2 cellular contexts compared by ENCODE assay signal in the genomic region with DNA sequence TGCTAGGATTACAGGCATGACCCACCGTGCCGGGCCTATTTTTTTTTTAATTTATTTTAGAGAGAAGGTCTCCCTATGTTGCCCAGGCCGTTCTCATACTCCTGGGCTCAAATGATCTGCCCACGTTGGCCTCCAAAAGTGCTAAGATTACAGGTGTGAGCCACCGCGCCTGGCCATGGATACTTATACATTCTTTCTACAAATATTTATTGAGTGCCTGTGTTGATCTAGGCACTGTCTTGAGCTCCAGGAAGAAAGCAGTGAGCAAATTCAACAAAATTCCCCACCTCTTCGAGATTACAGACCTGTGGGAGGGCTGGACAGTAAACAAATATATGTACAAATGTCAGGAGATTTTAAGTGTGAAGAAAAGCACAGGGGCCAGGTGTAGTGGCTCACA.
TF ChIP-seq lines count a peak whose summit lies in the region.

No MANE protein-coding gene starts in this region.

TF ChIP-seq in HepG2, 621 proteins besides CTCF, POLR2A, EP300 and RAD21 (continues in another document):
- no peak for TF ChIP-seq ZNF124 (CRISPR knock-in tag; IDR thresholded peaks at IDR 0.05)
- TF ChIP-seq HHEX (CRISPR knock-in tag; IDR thresholded peaks at IDR 0.05) = no peak
- TF ChIP-seq ZNF709 (CRISPR knock-in tag; IDR thresholded peaks at IDR 0.05) = no peak
- TF ChIP-seq, protein P1, sequence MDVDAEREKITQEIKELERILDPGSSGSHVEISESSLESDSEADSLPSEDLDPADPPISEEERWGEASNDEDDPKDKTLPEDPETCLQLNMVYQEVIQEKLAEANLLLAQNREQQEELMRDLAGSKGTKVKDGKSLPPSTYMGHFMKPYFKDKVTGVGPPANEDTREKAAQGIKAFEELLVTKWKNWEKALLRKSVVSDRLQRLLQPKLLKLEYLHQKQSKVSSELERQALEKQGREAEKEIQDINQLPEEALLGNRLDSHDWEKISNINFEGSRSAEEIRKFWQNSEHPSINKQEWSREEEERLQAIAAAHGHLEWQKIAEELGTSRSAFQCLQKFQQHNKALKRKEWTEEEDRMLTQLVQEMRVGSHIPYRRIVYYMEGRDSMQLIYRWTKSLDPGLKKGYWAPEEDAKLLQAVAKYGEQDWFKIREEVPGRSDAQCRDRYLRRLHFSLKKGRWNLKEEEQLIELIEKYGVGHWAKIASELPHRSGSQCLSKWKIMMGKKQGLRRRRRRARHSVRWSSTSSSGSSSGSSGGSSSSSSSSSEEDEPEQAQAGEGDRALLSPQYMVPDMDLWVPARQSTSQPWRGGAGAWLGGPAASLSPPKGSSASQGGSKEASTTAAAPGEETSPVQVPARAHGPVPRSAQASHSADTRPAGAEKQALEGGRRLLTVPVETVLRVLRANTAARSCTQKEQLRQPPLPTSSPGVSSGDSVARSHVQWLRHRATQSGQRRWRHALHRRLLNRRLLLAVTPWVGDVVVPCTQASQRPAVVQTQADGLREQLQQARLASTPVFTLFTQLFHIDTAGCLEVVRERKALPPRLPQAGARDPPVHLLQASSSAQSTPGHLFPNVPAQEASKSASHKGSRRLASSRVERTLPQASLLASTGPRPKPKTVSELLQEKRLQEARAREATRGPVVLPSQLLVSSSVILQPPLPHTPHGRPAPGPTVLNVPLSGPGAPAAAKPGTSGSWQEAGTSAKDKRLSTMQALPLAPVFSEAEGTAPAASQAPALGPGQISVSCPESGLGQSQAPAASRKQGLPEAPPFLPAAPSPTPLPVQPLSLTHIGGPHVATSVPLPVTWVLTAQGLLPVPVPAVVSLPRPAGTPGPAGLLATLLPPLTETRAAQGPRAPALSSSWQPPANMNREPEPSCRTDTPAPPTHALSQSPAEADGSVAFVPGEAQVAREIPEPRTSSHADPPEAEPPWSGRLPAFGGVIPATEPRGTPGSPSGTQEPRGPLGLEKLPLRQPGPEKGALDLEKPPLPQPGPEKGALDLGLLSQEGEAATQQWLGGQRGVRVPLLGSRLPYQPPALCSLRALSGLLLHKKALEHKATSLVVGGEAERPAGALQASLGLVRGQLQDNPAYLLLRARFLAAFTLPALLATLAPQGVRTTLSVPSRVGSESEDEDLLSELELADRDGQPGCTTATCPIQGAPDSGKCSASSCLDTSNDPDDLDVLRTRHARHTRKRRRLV (CRISPR knock-in tag; IDR thresholded peaks at IDR 0.05) = no peak
- TF ChIP-seq NFE2 (CRISPR knock-in tag; IDR thresholded peaks at IDR 0.05) = no peak
- TF ChIP-seq, protein P2, sequence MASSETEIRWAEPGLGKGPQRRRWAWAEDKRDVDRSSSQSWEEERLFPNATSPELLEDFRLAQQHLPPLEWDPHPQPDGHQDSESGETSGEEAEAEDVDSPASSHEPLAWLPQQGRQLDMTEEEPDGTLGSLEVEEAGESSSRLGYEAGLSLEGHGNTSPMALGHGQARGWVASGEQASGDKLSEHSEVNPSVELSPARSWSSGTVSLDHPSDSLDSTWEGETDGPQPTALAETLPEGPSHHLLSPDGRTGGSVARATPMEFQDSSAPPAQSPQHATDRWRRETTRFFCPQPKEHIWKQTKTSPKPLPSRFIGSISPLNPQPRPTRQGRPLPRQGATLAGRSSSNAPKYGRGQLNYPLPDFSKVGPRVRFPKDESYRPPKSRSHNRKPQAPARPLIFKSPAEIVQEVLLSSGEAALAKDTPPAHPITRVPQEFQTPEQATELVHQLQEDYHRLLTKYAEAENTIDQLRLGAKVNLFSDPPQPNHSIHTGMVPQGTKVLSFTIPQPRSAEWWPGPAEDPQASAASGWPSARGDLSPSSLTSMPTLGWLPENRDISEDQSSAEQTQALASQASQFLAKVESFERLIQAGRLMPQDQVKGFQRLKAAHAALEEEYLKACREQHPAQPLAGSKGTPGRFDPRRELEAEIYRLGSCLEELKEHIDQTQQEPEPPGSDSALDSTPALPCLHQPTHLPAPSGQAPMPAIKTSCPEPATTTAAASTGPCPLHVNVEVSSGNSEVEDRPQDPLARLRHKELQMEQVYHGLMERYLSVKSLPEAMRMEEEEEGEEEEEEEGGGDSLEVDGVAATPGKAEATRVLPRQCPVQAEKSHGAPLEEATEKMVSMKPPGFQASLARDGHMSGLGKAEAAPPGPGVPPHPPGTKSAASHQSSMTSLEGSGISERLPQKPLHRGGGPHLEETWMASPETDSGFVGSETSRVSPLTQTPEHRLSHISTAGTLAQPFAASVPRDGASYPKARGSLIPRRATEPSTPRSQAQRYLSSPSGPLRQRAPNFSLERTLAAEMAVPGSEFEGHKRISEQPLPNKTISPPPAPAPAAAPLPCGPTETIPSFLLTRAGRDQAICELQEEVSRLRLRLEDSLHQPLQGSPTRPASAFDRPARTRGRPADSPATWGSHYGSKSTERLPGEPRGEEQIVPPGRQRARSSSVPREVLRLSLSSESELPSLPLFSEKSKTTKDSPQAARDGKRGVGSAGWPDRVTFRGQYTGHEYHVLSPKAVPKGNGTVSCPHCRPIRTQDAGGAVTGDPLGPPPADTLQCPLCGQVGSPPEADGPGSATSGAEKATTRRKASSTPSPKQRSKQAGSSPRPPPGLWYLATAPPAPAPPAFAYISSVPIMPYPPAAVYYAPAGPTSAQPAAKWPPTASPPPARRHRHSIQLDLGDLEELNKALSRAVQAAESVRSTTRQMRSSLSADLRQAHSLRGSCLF (CRISPR knock-in tag; IDR thresholded peaks at IDR 0.05; ENCODE audit: borderline replicate concordance) = no peak
- no peak for TF ChIP-seq TP53 (CRISPR knock-in tag; conservative IDR thresholded peaks at IDR 0.05)
- no peak for TF ChIP-seq ZNF235 (CRISPR knock-in tag; IDR thresholded peaks at IDR 0.05; ENCODE audit: borderline replicate concordance)
- TF ChIP-seq HOXA9 (CRISPR knock-in tag; IDR thresholded peaks at IDR 0.05; ENCODE audit: borderline replicate concordance) = no peak
- 0 out of 2 replicates have a peak, but pooled peaks have one; percentile 11 for TF ChIP-seq NCOA2 (CRISPR knock-in tag; IDR thresholded peaks at IDR 0.05)
- TF ChIP-seq ZNF432 (CRISPR knock-in tag; IDR thresholded peaks at IDR 0.05; ENCODE audit: borderline replicate concordance) = no peak
- TF ChIP-seq, protein P3, sequence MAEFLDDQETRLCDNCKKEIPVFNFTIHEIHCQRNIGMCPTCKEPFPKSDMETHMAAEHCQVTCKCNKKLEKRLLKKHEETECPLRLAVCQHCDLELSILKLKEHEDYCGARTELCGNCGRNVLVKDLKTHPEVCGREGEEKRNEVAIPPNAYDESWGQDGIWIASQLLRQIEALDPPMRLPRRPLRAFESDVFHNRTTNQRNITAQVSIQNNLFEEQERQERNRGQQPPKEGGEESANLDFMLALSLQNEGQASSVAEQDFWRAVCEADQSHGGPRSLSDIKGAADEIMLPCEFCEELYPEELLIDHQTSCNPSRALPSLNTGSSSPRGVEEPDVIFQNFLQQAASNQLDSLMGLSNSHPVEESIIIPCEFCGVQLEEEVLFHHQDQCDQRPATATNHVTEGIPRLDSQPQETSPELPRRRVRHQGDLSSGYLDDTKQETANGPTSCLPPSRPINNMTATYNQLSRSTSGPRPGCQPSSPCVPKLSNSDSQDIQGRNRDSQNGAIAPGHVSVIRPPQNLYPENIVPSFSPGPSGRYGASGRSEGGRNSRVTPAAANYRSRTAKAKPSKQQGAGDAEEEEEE (CRISPR knock-in tag; IDR thresholded peaks at IDR 0.05; ENCODE audit: borderline replicate concordance) = no peak
- TF ChIP-seq ZNF619 (CRISPR knock-in tag; IDR thresholded peaks at IDR 0.05) = no peak
- TF ChIP-seq SIX1 (CRISPR knock-in tag; IDR thresholded peaks at IDR 0.05; ENCODE audit: borderline replicate concordance) = no peak

TF ChIP-seq in GM23338, 12 proteins besides CTCF, POLR2A, EP300 and RAD21:
- TF ChIP-seq NANOG (IDR thresholded peaks at IDR 0.05; ENCODE audit: borderline replicate concordance) (no peak), EZH2phosphoT487 (IDR thresholded peaks at IDR 0.05; ENCODE audit: unreplicated experiment) (no peak), ZNF114 (CRISPR knock-in tag; IDR thresholded peaks at IDR 0.05) (no peak), STAT1 (IDR thresholded peaks at IDR 0.05; ENCODE audit: unreplicated experiment) (no peak), POLR2AphosphoS5 (IDR thresholded peaks at IDR 0.05; ENCODE audit: low read depth) (no peak), ZNF331 (CRISPR knock-in tag; IDR thresholded peaks at IDR 0.05; ENCODE audit: low read depth) (no peak), EZH2 (IDR thresholded peaks at IDR 0.05; ENCODE audit: low read depth, unreplicated experiment) (no peak), CREB1 (CRISPR knock-in tag; IDR thresholded peaks at IDR 0.05; ENCODE audit: low read depth) (no peak), JUNB (IDR thresholded peaks at IDR 0.05; ENCODE audit: unreplicated experiment) (no peak)
- TF ChIP-seq, protein P4, sequence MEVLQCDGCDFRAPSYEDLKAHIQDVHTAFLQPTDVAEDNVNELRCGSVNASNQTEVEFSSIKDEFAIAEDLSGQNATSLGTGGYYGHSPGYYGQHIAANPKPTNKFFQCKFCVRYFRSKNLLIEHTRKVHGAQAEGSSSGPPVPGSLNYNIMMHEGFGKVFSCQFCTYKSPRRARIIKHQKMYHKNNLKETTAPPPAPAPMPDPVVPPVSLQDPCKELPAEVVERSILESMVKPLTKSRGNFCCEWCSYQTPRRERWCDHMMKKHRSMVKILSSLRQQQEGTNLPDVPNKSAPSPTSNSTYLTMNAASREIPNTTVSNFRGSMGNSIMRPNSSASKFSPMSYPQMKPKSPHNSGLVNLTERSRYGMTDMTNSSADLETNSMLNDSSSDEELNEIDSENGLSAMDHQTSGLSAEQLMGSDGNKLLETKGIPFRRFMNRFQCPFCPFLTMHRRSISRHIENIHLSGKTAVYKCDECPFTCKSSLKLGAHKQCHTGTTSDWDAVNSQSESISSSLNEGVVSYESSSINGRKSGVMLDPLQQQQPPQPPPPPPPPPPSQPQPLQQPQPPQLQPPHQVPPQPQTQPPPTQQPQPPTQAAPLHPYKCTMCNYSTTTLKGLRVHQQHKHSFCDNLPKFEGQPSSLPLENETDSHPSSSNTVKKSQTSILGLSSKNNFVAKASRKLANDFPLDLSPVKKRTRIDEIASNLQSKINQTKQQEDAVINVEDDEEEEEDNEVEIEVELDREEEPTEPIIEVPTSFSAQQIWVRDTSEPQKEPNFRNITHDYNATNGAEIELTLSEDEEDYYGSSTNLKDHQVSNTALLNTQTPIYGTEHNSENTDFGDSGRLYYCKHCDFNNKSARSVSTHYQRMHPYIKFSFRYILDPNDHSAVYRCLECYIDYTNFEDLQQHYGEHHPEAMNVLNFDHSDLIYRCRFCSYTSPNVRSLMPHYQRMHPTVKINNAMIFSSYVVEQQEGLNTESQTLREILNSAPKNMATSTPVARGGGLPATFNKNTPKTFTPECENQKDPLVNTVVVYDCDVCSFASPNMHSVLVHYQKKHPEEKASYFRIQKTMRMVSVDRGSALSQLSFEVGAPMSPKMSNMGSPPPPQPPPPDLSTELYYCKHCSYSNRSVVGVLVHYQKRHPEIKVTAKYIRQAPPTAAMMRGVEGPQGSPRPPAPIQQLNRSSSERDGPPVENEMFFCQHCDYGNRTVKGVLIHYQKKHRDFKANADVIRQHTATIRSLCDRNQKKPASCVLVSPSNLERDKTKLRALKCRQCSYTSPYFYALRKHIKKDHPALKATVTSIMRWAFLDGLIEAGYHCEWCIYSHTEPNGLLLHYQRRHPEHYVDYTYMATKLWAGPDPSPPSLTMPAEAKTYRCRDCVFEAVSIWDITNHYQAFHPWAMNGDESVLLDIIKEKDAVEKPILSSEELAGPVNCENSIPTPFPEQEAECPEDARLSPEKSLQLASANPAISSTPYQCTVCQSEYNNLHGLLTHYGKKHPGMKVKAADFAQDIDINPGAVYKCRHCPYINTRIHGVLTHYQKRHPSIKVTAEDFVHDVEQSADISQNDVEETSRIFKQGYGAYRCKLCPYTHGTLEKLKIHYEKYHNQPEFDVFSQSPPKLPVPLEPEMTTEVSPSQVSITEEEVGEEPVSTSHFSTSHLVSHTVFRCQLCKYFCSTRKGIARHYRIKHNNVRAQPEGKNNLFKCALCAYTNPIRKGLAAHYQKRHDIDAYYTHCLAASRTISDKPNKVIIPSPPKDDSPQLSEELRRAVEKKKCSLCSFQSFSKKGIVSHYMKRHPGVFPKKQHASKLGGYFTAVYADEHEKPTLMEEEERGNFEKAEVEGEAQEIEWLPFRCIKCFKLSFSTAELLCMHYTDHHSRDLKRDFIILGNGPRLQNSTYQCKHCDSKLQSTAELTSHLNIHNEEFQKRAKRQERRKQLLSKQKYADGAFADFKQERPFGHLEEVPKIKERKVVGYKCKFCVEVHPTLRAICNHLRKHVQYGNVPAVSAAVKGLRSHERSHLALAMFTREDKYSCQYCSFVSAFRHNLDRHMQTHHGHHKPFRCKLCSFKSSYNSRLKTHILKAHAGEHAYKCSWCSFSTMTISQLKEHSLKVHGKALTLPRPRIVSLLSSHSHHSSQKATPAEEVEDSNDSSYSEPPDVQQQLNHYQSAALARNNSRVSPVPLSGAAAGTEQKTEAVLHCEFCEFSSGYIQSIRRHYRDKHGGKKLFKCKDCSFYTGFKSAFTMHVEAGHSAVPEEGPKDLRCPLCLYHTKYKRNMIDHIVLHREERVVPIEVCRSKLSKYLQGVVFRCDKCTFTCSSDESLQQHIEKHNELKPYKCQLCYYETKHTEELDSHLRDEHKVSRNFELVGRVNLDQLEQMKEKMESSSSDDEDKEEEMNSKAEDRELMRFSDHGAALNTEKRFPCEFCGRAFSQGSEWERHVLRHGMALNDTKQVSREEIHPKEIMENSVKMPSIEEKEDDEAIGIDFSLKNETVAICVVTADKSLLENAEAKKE (CRISPR knock-in tag; IDR thresholded peaks at IDR 0.05) = no peak
- TF ChIP-seq, protein P5, sequence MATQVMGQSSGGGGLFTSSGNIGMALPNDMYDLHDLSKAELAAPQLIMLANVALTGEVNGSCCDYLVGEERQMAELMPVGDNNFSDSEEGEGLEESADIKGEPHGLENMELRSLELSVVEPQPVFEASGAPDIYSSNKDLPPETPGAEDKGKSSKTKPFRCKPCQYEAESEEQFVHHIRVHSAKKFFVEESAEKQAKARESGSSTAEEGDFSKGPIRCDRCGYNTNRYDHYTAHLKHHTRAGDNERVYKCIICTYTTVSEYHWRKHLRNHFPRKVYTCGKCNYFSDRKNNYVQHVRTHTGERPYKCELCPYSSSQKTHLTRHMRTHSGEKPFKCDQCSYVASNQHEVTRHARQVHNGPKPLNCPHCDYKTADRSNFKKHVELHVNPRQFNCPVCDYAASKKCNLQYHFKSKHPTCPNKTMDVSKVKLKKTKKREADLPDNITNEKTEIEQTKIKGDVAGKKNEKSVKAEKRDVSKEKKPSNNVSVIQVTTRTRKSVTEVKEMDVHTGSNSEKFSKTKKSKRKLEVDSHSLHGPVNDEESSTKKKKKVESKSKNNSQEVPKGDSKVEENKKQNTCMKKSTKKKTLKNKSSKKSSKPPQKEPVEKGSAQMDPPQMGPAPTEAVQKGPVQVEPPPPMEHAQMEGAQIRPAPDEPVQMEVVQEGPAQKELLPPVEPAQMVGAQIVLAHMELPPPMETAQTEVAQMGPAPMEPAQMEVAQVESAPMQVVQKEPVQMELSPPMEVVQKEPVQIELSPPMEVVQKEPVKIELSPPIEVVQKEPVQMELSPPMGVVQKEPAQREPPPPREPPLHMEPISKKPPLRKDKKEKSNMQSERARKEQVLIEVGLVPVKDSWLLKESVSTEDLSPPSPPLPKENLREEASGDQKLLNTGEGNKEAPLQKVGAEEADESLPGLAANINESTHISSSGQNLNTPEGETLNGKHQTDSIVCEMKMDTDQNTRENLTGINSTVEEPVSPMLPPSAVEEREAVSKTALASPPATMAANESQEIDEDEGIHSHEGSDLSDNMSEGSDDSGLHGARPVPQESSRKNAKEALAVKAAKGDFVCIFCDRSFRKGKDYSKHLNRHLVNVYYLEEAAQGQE (IDR thresholded peaks at IDR 0.05; ENCODE audit: unreplicated experiment) = no peak
- TF ChIP-seq, protein P6, sequence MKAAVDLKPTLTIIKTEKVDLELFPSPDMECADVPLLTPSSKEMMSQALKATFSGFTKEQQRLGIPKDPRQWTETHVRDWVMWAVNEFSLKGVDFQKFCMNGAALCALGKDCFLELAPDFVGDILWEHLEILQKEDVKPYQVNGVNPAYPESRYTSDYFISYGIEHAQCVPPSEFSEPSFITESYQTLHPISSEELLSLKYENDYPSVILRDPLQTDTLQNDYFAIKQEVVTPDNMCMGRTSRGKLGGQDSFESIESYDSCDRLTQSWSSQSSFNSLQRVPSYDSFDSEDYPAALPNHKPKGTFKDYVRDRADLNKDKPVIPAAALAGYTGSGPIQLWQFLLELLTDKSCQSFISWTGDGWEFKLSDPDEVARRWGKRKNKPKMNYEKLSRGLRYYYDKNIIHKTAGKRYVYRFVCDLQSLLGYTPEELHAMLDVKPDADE (IDR thresholded peaks at IDR 0.05) = no peak
